8 cellular contexts compared by ENCODE assay signal in the genomic region with DNA sequence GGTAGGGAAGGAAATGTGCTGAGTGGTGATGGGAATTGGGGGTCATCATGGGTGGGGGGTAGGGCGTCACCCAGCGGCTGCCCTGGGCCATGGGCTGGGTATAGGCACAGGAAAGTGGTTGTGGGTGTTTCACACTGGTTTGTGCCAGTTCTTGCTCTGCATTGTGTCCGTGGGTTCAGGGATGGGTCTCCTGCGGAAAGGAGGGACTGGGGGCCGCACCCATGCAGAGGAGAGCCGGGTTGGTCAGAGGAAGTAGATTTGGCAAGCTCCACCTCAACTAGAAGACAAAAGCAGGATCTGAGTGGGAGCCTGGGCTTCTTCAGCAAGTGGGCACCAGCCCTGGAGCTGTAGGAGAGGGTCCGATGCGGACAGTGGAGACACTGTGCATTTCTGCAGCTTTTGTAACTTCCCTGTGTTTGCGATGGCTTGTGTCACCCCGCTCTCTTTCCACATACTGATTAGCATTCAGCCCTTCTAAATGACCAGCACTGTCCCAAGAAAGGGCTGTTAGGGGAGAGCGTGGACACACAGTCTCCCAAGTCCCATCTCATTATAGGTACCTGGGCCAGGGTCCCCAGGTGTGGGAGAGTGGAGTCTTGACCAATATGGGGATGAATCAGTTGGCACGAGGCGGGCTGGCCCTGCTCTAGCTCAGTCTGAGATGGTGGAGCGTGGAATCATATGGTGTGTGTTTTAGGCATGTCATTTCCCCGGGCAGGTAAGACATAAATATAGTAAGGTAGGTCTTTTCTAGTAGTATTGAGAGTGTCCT.
DNase-seq lines count a peak whose midpoint lies in the region; ATAC-seq lines count a peak whose summit lies in the region.

No MANE protein-coding gene starts in this region.

- H2AK5ac ChIP-seq in mesendoderm (ENCODE audit: low read length), result peak overlapping the region; percentile 19

- peak overlapping the region; percentile 91 for H3K4me3 ChIP-seq in adipocyte (ENCODE audit: low read length)
- H3K4me3 ChIP-seq in mesendoderm (ENCODE audit: low read length), result no peak overlapping the region

- no peaks in the 10 kb centered on the region for H3K9me3 ChIP-seq in adipocyte (ENCODE audit: control insufficient read depth, low read length)

- H3K9ac ChIP-seq in adipocyte (ENCODE audit: low read length), result no peak overlapping the region
- no peak overlapping the region for H3K9ac ChIP-seq in mesendoderm (ENCODE audit: low read length)

- H3K79me2 ChIP-seq in mesendoderm (ENCODE audit: control insufficient read depth, insufficient read depth, low read length), result peaks cover 63% of the 10 kb centered on the region

- H4K5ac ChIP-seq in mesendoderm (ENCODE audit: low read length), result no peak overlapping the region

- H3K4ac ChIP-seq in mesendoderm (ENCODE audit: low read depth, low read length), result no peak overlapping the region

- ATAC-seq in HG03432 (IDR thresholded peaks at IDR 0.05; ENCODE audit: unreplicated experiment), result peak; percentile 0
- ATAC-seq in HG02870 (IDR thresholded peaks at IDR 0.05; ENCODE audit: unreplicated experiment), result no peak
- ATAC-seq in HG03045 (IDR thresholded peaks at IDR 0.05; ENCODE audit: unreplicated experiment), result no peak
- ATAC-seq in HG03521 (IDR thresholded peaks at IDR 0.05; ENCODE audit: unreplicated experiment), result no peak

- peak overlapping the region; percentile 68 for H3K23ac ChIP-seq in mesendoderm (ENCODE audit: low read length)

- peak overlapping the region; percentile 62 for H3K56ac ChIP-seq in mesendoderm (ENCODE audit: low read length)

- H3K4me2 ChIP-seq in mesendoderm (ENCODE audit: low read length), result no peak overlapping the region

- no peak overlapping the region for H2BK15ac ChIP-seq in mesendoderm (replicated peaks; ENCODE audit: low read depth)

- no peaks in the 10 kb centered on the region for H3K36me3 ChIP-seq in adipocyte (ENCODE audit: control insufficient read depth, insufficient read depth, low read length, severe bottlenecking)
- no peaks in the 10 kb centered on the region for H3K36me3 ChIP-seq in mesendoderm (ENCODE audit: control insufficient read depth, insufficient read depth, low read length)

- H3K4me1 ChIP-seq in adipocyte (ENCODE audit: control insufficient read depth, insufficient read depth, low read length), result peaks cover 42% of the 10 kb centered on the region
- peaks cover 27% of the 10 kb centered on the region for H3K4me1 ChIP-seq in mesendoderm (ENCODE audit: control insufficient read depth, low read depth, low read length)

- no peak overlapping the region for H3K18ac ChIP-seq in mesendoderm (ENCODE audit: low read length)

- no peaks in the 10 kb centered on the region for H3K27me3 ChIP-seq in adipocyte (replicated peaks; ENCODE audit: control insufficient read depth, insufficient read depth, low read length)
- H3K27me3 ChIP-seq in mesendoderm (ENCODE audit: insufficient read depth, low read length, poor library complexity), result no peaks in the 10 kb centered on the region

- no peak overlapping the region for H3K27ac ChIP-seq in mesendoderm (ENCODE audit: low read depth, low read length)

- no peak overlapping the region for H4K8ac ChIP-seq in mesendoderm (ENCODE audit: low read depth, low read length)

- no CpG with 5 or more reads among the region's 15 CpGs for WGBS in mesendoderm (ENCODE audit: extremely low coverage, insufficient coverage, low lambda C conversion rate)

- H2BK5ac ChIP-seq in mesendoderm (ENCODE audit: low read length), result no peak overlapping the region

- no peak overlapping the region for H2BK120ac ChIP-seq in mesendoderm (ENCODE audit: low read depth, low read length)

- H3K79me1 ChIP-seq in mesendoderm (ENCODE audit: low read length), result peaks cover 31% of the 10 kb centered on the region

- DNase-seq in AML-193 (lab: John Stamatoyannopoulos, UW), result peak; percentile 61 to 64
- no peak for DNase-seq in adipocyte (ENCODE audit: low read depth)
- no peak for DNase-seq in mesendoderm
- DNase-seq in Ammon's horn (ENCODE audit: low spot score), result no peak

Comparison
In these comparisons a context has a peak if more than half of its experiments do, and no peak if none do; other contexts are left out.
1. DNase-seq: peak in AML-193 (2 of 2); none in adipocyte (single experiment), mesendoderm (single experiment) and Ammon's horn (single experiment).